In the genomic region with DNA sequence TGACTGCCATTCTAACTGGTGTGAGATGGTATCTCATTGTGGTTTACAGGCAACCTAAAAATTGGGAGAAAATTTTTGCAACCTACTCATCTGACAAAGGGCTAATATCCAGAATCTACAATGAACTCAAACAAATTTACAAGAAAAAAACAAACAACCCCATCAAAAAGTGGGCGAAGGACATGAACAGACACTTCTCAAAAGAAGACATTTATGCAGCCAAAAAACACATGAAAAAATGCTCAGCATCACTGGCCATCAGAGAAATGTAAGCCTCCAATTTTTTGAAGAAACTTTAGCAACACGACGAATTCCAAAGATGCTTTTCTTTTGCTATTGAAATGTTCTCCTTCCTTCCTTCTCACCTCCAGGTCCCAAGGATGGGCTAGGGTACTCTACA, we compare ENCODE assay signal across 8 cellular contexts. TPM values are rescaled to one million over a fixed set of nuclear protein-coding genes. Genes with fewer than 3 reads are reported as not detected.
A peak's percentile ranks its signal among the peaks of the same experiment; 100 is the strongest.
DNase-seq lines count a peak whose midpoint lies in the region; ATAC-seq, FAIRE-seq and TF ChIP-seq lines count a peak whose summit lies in the region.
"Not testable (repeated sequence)": the region's sequence is repeated elsewhere in the genome, so short reads cannot be mapped to it uniquely, and the experiment has no call there.

No MANE protein-coding gene starts in this region.

- BruUV-seq in Caco-2 (replicated peaks; lab: Mats Ljungman, UMichigan), result not testable (repeated sequence)

- not testable (repeated sequence) for ATAC-seq in activated B cell treated with CpG ODN at 0.5 μM for 24 hours (ENCODE audit: low read depth); activated naive CD8-positive, alpha-beta T cell treated with anti-CD3 and anti-CD28 coated beads, Interleukin-2, amount 10 ng/mL, durations not matched to agents 7 days and 5 days (ENCODE audit: low read depth)

- H3K4me2 ChIP-seq in KMS-11, result peak overlapping the region; percentile 99; the same call in 1 of the 2 replicates
- peak overlapping the region; percentile 88 for H3K4me2 ChIP-seq in keratinocyte (ENCODE audit: control insufficient read depth, extremely low read depth, insufficient read depth, low read depth, low read length)
- peak overlapping the region; percentile 95 for H3K4me2 ChIP-seq in osteoblast (ENCODE audit: insufficient read depth, low read length)

- H3K9ac ChIP-seq in KMS-11; endodermal cell (ENCODE audit: extremely low read depth, low read length, poor library complexity, severe bottlenecking); keratinocyte (ENCODE audit: control insufficient read depth, extremely low read depth, insufficient read depth, low read length): not testable (repeated sequence)

- not testable (repeated sequence) for TF ChIP-seq CTCF in Caco-2 (IDR thresholded peaks at IDR 0.05; ENCODE audit: insufficient read depth in 1 of 2, low read depth in 1 of 2, low read length in 1 of 2, severe bottlenecking in 1 of 2, unreplicated experiment in 1 of 2); KMS-11 (conservative IDR thresholded peaks at IDR 0.05; ENCODE audit: low read depth, low read length); activated B cell treated with CpG ODN at 0.5 μM for 24 hours (IDR thresholded peaks at IDR 0.05); endodermal cell (conservative IDR thresholded peaks at IDR 0.05); keratinocyte (optimal IDR thresholded peaks at IDR 0.05 in 1 of 3, IDR thresholded peaks at IDR 0.05 in 1 of 3, conservative IDR thresholded peaks at IDR 0.05 in 1 of 3; ENCODE audit: extremely low read depth in 1 of 3, insufficient read depth in 2 of 3, low read length in 3 of 3); osteoblast (IDR thresholded peaks at IDR 0.05; ENCODE audit: extremely low read depth, low read depth, low read length); transverse colon (IDR thresholded peaks at IDR 0.05)

- H3K27me3 Mint-ChIP-seq in Caco-2 (ENCODE audit: insufficient read depth, unreplicated experiment); activated B cell treated with CpG ODN at 0.5 μM for 24 hours; activated naive CD8-positive, alpha-beta T cell treated with anti-CD3 and anti-CD28 coated beads, Interleukin-2, amount 10 ng/mL, durations not matched to agents 7 days and 5 days; endodermal cell (ENCODE audit: insufficient read depth): not testable (repeated sequence)

- not testable (repeated sequence) for H2AFZ ChIP-seq in KMS-11 (ENCODE audit: low read depth); keratinocyte (ENCODE audit: control insufficient read depth, low read length); osteoblast (ENCODE audit: low read length)

- H3K36me3 Mint-ChIP-seq in Caco-2 (ENCODE audit: insufficient read depth, unreplicated experiment) (peaks cover 24% of the 10 kb centered on the region), activated B cell treated with CpG ODN at 0.5 μM for 24 hours (ENCODE audit: low read depth) (peaks cover 40% of the 10 kb centered on the region), endodermal cell (ENCODE audit: low read depth) (peaks cover 34% of the 10 kb centered on the region)
- peaks cover 27% of the 10 kb centered on the region for H3K36me3 Mint-ChIP-seq in activated naive CD8-positive, alpha-beta T cell treated with anti-CD3 and anti-CD28 coated beads, Interleukin-2, amount 10 ng/mL, durations not matched to agents 7 days and 5 days

- H3K4me1 ChIP-seq in Caco-2; endodermal cell (ENCODE audit: control insufficient read depth, insufficient read depth, low read length); keratinocyte (ENCODE audit: control insufficient read depth, extremely low read depth, insufficient read depth, low read length); osteoblast (ENCODE audit: insufficient read depth, low read length): not testable (repeated sequence)
- H3K4me1 ChIP-seq in KMS-11 (ENCODE audit: low read depth, poor library complexity, severe bottlenecking) (peaks cover 11% of the 10 kb centered on the region), transverse colon (peaks cover 0 to 38% (median 26%) of the 10 kb centered on the region in 4 donors)

- H3K9me1 ChIP-seq in keratinocyte (ENCODE audit: control insufficient read depth, extremely low read depth, insufficient read depth, low read length), result not testable (repeated sequence)

- FAIRE-seq in keratinocyte (lab: Jason Lieb, UNC), result not testable (repeated sequence)

- not testable (repeated sequence) for H3K36me3 ChIP-seq in Caco-2 (ENCODE audit: control insufficient read depth, insufficient read depth, low read length); keratinocyte (ENCODE audit: control insufficient read depth in 2 of 2, extremely low read depth in 1 of 2, insufficient read depth in 2 of 2, low read length in 2 of 2)
- peaks cover 19% of the 10 kb centered on the region; the same call in 1 of the 2 replicates for H3K36me3 ChIP-seq in KMS-11 (ENCODE audit: insufficient read depth)
- H3K36me3 ChIP-seq in endodermal cell (ENCODE audit: control insufficient read depth, insufficient read depth, low read length), result peaks cover 32% of the 10 kb centered on the region
- H3K36me3 ChIP-seq in osteoblast (ENCODE audit: insufficient read depth, low read length), result peaks cover 14% of the 10 kb centered on the region
- H3K36me3 ChIP-seq in transverse colon, result peaks cover 0 to 11% (median 5%) of the 10 kb centered on the region in 4 donors

- DNase-seq in Caco-2; activated B cell treated with CpG ODN at 0.5 μM for 24 hours; activated naive CD8-positive, alpha-beta T cell treated with anti-CD3 and anti-CD28 coated beads, Interleukin-2, amount 10 ng/mL, durations not matched to agents 7 days and 5 days; endodermal cell; keratinocyte (ENCODE audit: low read depth, low spot score); transverse colon: not testable (repeated sequence)
- peak; percentile 80 for DNase-seq in osteoblast (ENCODE audit: insufficient read length, low spot score, missing footprints)

- dilution Hi-C loops in keratinocyte (cut with MboI; ENCODE audit: extremely low pct_ligation_motif_present, low sequenced_read_pairs), result not testable (repeated sequence)

- not testable (repeated sequence) for H3K9me3 ChIP-seq in Caco-2; endodermal cell (ENCODE audit: control insufficient read depth, low read length); keratinocyte (ENCODE audit: control insufficient read depth, low read depth, low read length); osteoblast (ENCODE audit: low read depth, low read length); transverse colon

- not testable (repeated sequence) for TF ChIP-seq EP300 in transverse colon (IDR thresholded peaks at IDR 0.05; ENCODE audit: low read depth)

- POLR2A ChIA-PET in Caco-2 (lab: Charles Lee); activated B cell treated with CpG ODN at 0.5 μM for 24 hours (lab: Charles Lee); activated naive CD8-positive, alpha-beta T cell treated with anti-CD3 and anti-CD28 coated beads, Interleukin-2, amount 10 ng/mL, durations not matched to agents 7 days and 5 days (lab: Charles Lee): not testable (repeated sequence)

- H3K27ac Mint-ChIP-seq in Caco-2 (ENCODE audit: unreplicated experiment) (peak overlapping the region; percentile 74), activated B cell treated with CpG ODN at 0.5 μM for 24 hours (peak overlapping the region; percentile 88)
- H3K27ac Mint-ChIP-seq in activated naive CD8-positive, alpha-beta T cell treated with anti-CD3 and anti-CD28 coated beads, Interleukin-2, amount 10 ng/mL, durations not matched to agents 7 days and 5 days, result peak overlapping the region; percentile 99
- H3K27ac Mint-ChIP-seq in endodermal cell, result not testable (repeated sequence)

- H3K4me3 ChIP-seq in Caco-2 (ENCODE audit: low read depth, low read length) (peak overlapping the region; percentile 94; the same call in 1 of the 2 replicates), endodermal cell (ENCODE audit: low read length) (peak overlapping the region; percentile 100), keratinocyte (ENCODE audit: control insufficient read depth in 2 of 3, extremely low read depth in 1 of 3, insufficient read depth in 2 of 3, low read depth in 1 of 3, low read length in 3 of 3) (peak overlapping the region in 1 of 3 experiments; percentile 76), transverse colon (peak overlapping the region in 3 of 4 donors; percentile 84 to 100 (median 95))
- not testable (repeated sequence) for H3K4me3 ChIP-seq in KMS-11 (IDR thresholded peaks at IDR 0.05; ENCODE audit: insufficient read depth, low read depth, low read length); osteoblast (ENCODE audit: insufficient read depth, low read length)

- H3K79me2 ChIP-seq in KMS-11 (ENCODE audit: insufficient read depth, low read depth) (peaks cover 53% of the 10 kb centered on the region), keratinocyte (ENCODE audit: control insufficient read depth, insufficient read depth, low read length) (peaks cover 58% of the 10 kb centered on the region), osteoblast (ENCODE audit: insufficient read depth, low read length) (peaks cover 67% of the 10 kb centered on the region)

- intact Hi-C loops in Caco-2 (cut with micrococcal nuclease; ENCODE audit: unreplicated experiment); transverse colon (cut with DNase I; ENCODE audit: low total_unique reads): not testable (repeated sequence)
- intact Hi-C loops in activated B cell treated with CpG ODN at 0.5 μM for 24 hours (cut with micrococcal nuclease), result loop anchor here (10.0 kb wide), 1 partner anchor 504 kb away; a partner anchor contains a TSS

- H3K9me3 Mint-ChIP-seq in Caco-2 (ENCODE audit: unreplicated experiment); activated B cell treated with CpG ODN at 0.5 μM for 24 hours; activated naive CD8-positive, alpha-beta T cell treated with anti-CD3 and anti-CD28 coated beads, Interleukin-2, amount 10 ng/mL, durations not matched to agents 7 days and 5 days; endodermal cell: not testable (repeated sequence)

- H3K4me3 Mint-ChIP-seq in Caco-2 (ENCODE audit: unreplicated experiment), result peak overlapping the region; percentile 93
- H3K4me3 Mint-ChIP-seq in activated B cell treated with CpG ODN at 0.5 μM for 24 hours, result peak overlapping the region; percentile 92
- H3K4me3 Mint-ChIP-seq in activated naive CD8-positive, alpha-beta T cell treated with anti-CD3 and anti-CD28 coated beads, Interleukin-2, amount 10 ng/mL, durations not matched to agents 7 days and 5 days, result peak overlapping the region; percentile 90
- H3K4me3 Mint-ChIP-seq in endodermal cell, result peak overlapping the region; percentile 90

- in situ Hi-C loops in transverse colon (cut with MboI; ENCODE audit: low pct_ligation_motif_present in 1 of 4, low pct_unique_long_range_greater_than_20kb in 1 of 4, low sequenced_read_pairs in 3 of 4), result not testable (repeated sequence)

- H4K20me1 ChIP-seq in KMS-11 (ENCODE audit: insufficient read depth), result peaks cover 10% of the 10 kb centered on the region
- not testable (repeated sequence) for H4K20me1 ChIP-seq in keratinocyte (ENCODE audit: control insufficient read depth, extremely low read depth, insufficient read depth, low read length)
- H4K20me1 ChIP-seq in osteoblast (ENCODE audit: insufficient read depth, low read length), result peaks cover 42% of the 10 kb centered on the region

- CTCF ChIA-PET in Caco-2 (lab: Charles Lee); activated B cell treated with CpG ODN at 0.5 μM for 24 hours (lab: Charles Lee): not testable (repeated sequence)

- TF ChIP-seq POLR2A in transverse colon (IDR thresholded peaks at IDR 0.05), result not testable (repeated sequence)

- whole genome bisulfite sequencing in endodermal cell (ENCODE audit: insufficient coverage in 1 of 2, insufficient read length in 1 of 2), 2 experiments, result 100% methylated on average over 2 of the region's 3 CpGs
- WGBS in transverse colon (ENCODE audit: low coverage in 1 of 2), 2 donors, result 95 to 96% methylated on average over 3 of the region's 3 CpGs

- H3K27me3 ChIP-seq in Caco-2 (replicated peaks; ENCODE audit: control insufficient read depth, insufficient read depth, low read length); KMS-11 (ENCODE audit: insufficient read depth, low read depth); endodermal cell (ENCODE audit: control insufficient read depth, insufficient read depth, low read length, poor library complexity, severe bottlenecking); keratinocyte (ENCODE audit: control insufficient read depth, extremely low read depth, insufficient read depth, low read length); osteoblast (ENCODE audit: insufficient read depth, low read length); transverse colon: not testable (repeated sequence)

- not testable (repeated sequence) for H3K27ac ChIP-seq in KMS-11; endodermal cell (ENCODE audit: low read depth, low read length); keratinocyte (ENCODE audit: control insufficient read depth, insufficient read depth, low read length); osteoblast (ENCODE audit: low read depth, low read length)
- peak overlapping the region in 1 of 4 donors; percentile 90 for H3K27ac ChIP-seq in transverse colon

- H3K4me1 Mint-ChIP-seq in Caco-2 (ENCODE audit: low read depth, unreplicated experiment), result peaks cover 11% of the 10 kb centered on the region
- peaks cover 38% of the 10 kb centered on the region for H3K4me1 Mint-ChIP-seq in activated B cell treated with CpG ODN at 0.5 μM for 24 hours
- H3K4me1 Mint-ChIP-seq in activated naive CD8-positive, alpha-beta T cell treated with anti-CD3 and anti-CD28 coated beads, Interleukin-2, amount 10 ng/mL, durations not matched to agents 7 days and 5 days, result peaks cover 33% of the 10 kb centered on the region
- H3K4me1 Mint-ChIP-seq in endodermal cell, result peaks cover 36% of the 10 kb centered on the region

RNA-seq across cellular contexts. Expression of a gene that starts 1.9 kb away (rescaled TPM):
- total RNA-seq in Caco-2 (2022), result 43.7 and 44.0 TPM in 2 replicates
- 22.9 and 24.4 TPM in 2 replicates for total RNA-seq in activated B cell treated with CpG ODN at 0.5 μM for 24 hours
- 10 to 100 TPM; 29.1 to 30.9 TPM for total RNA-seq in activated naive CD8-positive, alpha-beta T cell treated with anti-CD3 and anti-CD28 coated beads, Interleukin-2, amount 10 ng/mL, durations not matched to agents 7 days and 5 days
- total RNA-seq in endodermal cell, result 10 to 100 TPM; 32.4 to 32.7 TPM
- polyA plus RNA-seq in endodermal cell (2013, experiment 1 of 2), result 45.4 TPM
- 44.3 TPM for polyA plus RNA-seq in endodermal cell (2013, experiment 2 of 2)
- 49.9 to 60.0 TPM (median 54.1 TPM) in 3 replicates for polyA plus RNA-seq in keratinocyte
- 17.5 TPM for polyA plus RNA-seq in keratinocyte (2011; ENCODE audit: low read depth)
- polyA plus RNA-seq in keratinocyte (2011; cell fraction: cytosol; rRNA removed), result 49.7 and 83.0 TPM in 2 replicates
- polyA plus RNA-seq in keratinocyte (2011; cell fraction: nucleus; rRNA removed), result 30.1 and 31.1 TPM in 2 replicates
- polyA plus RNA-seq in keratinocyte (2012; ENCODE audit: low replicate concordance), result 33.0 and 33.3 TPM in 2 replicates
- polyA minus RNA-seq in keratinocyte, result 28.7 to 36.8 TPM (median 33.2 TPM) in 3 replicates
- polyA minus RNA-seq in keratinocyte (2011; cell fraction: cytosol; rRNA and poly(A)+ RNA removed), result 31.3 TPM
- 5.8 and 7.7 TPM in 2 replicates for polyA minus RNA-seq in keratinocyte (2011; cell fraction: nucleus; rRNA and poly(A)+ RNA removed)
- 31.8 and 33.6 TPM in 2 replicates for total RNA-seq in osteoblast
- total RNA-seq in transverse colon, result 10 to 100 TPM; 14.1 to 67.7 (median 35.3) TPM
